11 cellular contexts compared by ENCODE assay signal in the genomic region with DNA sequence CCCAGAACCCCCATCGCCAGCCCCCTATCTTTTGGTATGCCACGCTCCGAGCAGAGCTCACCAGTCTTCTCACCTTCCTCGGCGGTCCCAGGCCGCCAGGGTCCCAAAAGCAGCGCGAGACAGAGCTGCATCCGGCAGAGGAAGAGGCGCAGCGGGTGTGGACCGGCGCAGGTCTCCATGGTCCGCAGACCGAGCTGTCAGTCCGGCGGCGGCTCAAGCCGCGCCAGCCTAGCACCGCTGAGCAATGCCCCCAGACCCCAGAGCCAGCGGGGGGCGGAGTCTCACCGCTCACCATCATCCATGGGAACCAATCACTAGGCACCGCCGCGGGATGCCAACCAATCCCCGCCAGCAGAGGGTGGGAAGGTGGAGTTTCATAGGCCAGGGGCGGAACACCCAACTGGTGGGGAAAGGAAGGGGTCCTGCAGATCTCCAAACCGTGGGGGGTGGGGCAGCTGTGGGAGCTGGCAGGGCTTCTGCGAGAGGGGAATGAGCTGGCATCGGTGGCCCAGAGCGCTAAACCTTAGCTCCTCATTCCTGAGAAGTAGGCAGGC. TPM values are rescaled to one million over a fixed set of nuclear protein-coding genes. Genes with fewer than 3 reads are reported as not detected.
DNase-seq lines count a peak whose midpoint lies in the region; ATAC-seq and TF ChIP-seq lines count a peak whose summit lies in the region.
"Had no signal": no experiment of that assay in that cellular context is flagged by ENCODE, and none has a peak within 500 bp of the region (broad histone marks: within the 10 kb centered on the region; RNA-seq: fewer than 3 reads in every experiment).

A gene (minus strand): TSS at position 233 of the 554 bp plus-strand sequence. CDS start 54 bp downstream, at position 179.

- H3K27ac Mint-ChIP-seq in activated T-helper 1 cell treated with anti-CD3 and anti-CD28 coated beads, Interleukin-12 subunit alpha, Interleukin-12 subunit beta, Interleukin-2, Interleukin-4 antibody, amounts not matched to agents 30 ng/mL and 10 ng/mL and 1 ng/mL, durations not matched to agents 14 hours and 24 hours and 36 hours: peak within 1 kb of the TSS; percentile 18
- H3K27ac Mint-ChIP-seq: activated CD4-positive, alpha-beta memory T cell treated with anti-CD3 and anti-CD28 coated beads, Interleukin-2, amount 10 ng/mL, durations not matched to agents 7 days and 5 days had no signal

- H3K4me3 Mint-ChIP-seq in activated T-helper 1 cell treated with anti-CD3 and anti-CD28 coated beads, Interleukin-12 subunit alpha, Interleukin-12 subunit beta, Interleukin-2, Interleukin-4 antibody, amounts not matched to agents 30 ng/mL and 10 ng/mL and 1 ng/mL, durations not matched to agents 14 hours and 24 hours and 36 hours: no peak within 1 kb of the TSS
- H3K4me3 Mint-ChIP-seq: activated CD4-positive, alpha-beta memory T cell treated with anti-CD3 and anti-CD28 coated beads, Interleukin-2, amount 10 ng/mL, durations not matched to agents 7 days and 5 days had no signal

- no peaks in the 10 kb centered on the region for H3K36me3 ChIP-seq in tibial nerve

- no peak for TF ChIP-seq EP300 in tibial nerve (IDR thresholded peaks at IDR 0.05)

- no peak for ATAC-seq in HG03097 (IDR thresholded peaks at IDR 0.05; ENCODE audit: low FRiP score, unreplicated experiment)
- no peak for ATAC-seq in HG02885 (IDR thresholded peaks at IDR 0.05; ENCODE audit: poor library complexity, unreplicated experiment)

- H3K4me1 ChIP-seq in tibial nerve: peaks cover 0 to 12% (median 2%) of the 10 kb centered on the region in 4 donors

- H3K4me1 Mint-ChIP-seq in activated T-helper 1 cell treated with anti-CD3 and anti-CD28 coated beads, Interleukin-12 subunit alpha, Interleukin-12 subunit beta, Interleukin-2, Interleukin-4 antibody, amounts not matched to agents 30 ng/mL and 10 ng/mL and 1 ng/mL, durations not matched to agents 14 hours and 24 hours and 36 hours (ENCODE audit: low read depth): peaks cover 12% of the 10 kb centered on the region

- no peak within 1 kb of the TSS for H3K4me3 ChIP-seq in tibial nerve

- no peak for TF ChIP-seq CTCF in tibial nerve (IDR thresholded peaks at IDR 0.05)

- H3K9me3 ChIP-seq in tibial nerve: peaks cover 0 to 12% (median 0%) of the 10 kb centered on the region in 4 donors

- H3K36me3 Mint-ChIP-seq in activated T-helper 1 cell treated with anti-CD3 and anti-CD28 coated beads, Interleukin-12 subunit alpha, Interleukin-12 subunit beta, Interleukin-2, Interleukin-4 antibody, amounts not matched to agents 30 ng/mL and 10 ng/mL and 1 ng/mL, durations not matched to agents 14 hours and 24 hours and 36 hours (ENCODE audit: low read depth): peaks cover 2% of the 10 kb centered on the region

- no peak within 1 kb of the TSS for H3K27ac ChIP-seq in tibial nerve

- peaks cover 0 to 95% of the 10 kb centered on the region in 2 donors for H3K27me3 ChIP-seq in tibial nerve

- 3% methylated on average over 18 to 26 of the region's 33 CpGs for whole genome bisulfite sequencing in tibial nerve, 2 donors

- intact Hi-C loops in activated T-helper 1 cell treated with anti-CD3 and anti-CD28 coated beads, Interleukin-12 subunit alpha, Interleukin-12 subunit beta, Interleukin-2, Interleukin-4 antibody, amounts not matched to agents 30 ng/mL and 10 ng/mL and 1 ng/mL, durations not matched to agents 14 hours and 24 hours and 36 hours (cut with micrococcal nuclease): no loop called here

- no peaks in the 10 kb centered on the region for H3K9me3 Mint-ChIP-seq in activated T-helper 1 cell treated with anti-CD3 and anti-CD28 coated beads, Interleukin-12 subunit alpha, Interleukin-12 subunit beta, Interleukin-2, Interleukin-4 antibody, amounts not matched to agents 30 ng/mL and 10 ng/mL and 1 ng/mL, durations not matched to agents 14 hours and 24 hours and 36 hours
- H3K9me3 Mint-ChIP-seq: activated CD4-positive, alpha-beta memory T cell treated with anti-CD3 and anti-CD28 coated beads, Interleukin-2, amount 10 ng/mL, durations not matched to agents 7 days and 5 days had no signal

- DNase-seq in DMS53 (lab: John Stamatoyannopoulos, UW) (peak; percentile 72), NCI-H187 treated with DMSO at 0.1 percent for 48 hours (lab: John Stamatoyannopoulos, UW) (peak; percentile 9), middle frontal gyrus (ENCODE audit: extremely low spot score, low spot score) (peak; percentile 47), RPMI8226 (no peak), tibial nerve (ENCODE audit: low spot score in 2 of 2) (no peak)
- DNase-seq in activated T-helper 1 cell treated with anti-CD3 and anti-CD28 coated beads, Interleukin-12 subunit alpha, Interleukin-12 subunit beta, Interleukin-2, Interleukin-4 antibody, amounts not matched to agents 30 ng/mL and 10 ng/mL and 1 ng/mL, durations not matched to agents 14 hours and 24 hours and 36 hours (ENCODE audit: low spot score): no peak
- DNase-seq: NCI-H2107 had no signal

- H3K27me3 Mint-ChIP-seq in activated T-helper 1 cell treated with anti-CD3 and anti-CD28 coated beads, Interleukin-12 subunit alpha, Interleukin-12 subunit beta, Interleukin-2, Interleukin-4 antibody, amounts not matched to agents 30 ng/mL and 10 ng/mL and 1 ng/mL, durations not matched to agents 14 hours and 24 hours and 36 hours (ENCODE audit: insufficient read depth): peaks cover 62% of the 10 kb centered on the region

- no peak for TF ChIP-seq POLR2A in tibial nerve (IDR thresholded peaks at IDR 0.05)

RNA-seq across cellular contexts. Expression of the gene that starts here (rescaled TPM):
- total RNA-seq in activated T-helper 1 cell treated with anti-CD3 and anti-CD28 coated beads, Interleukin-12 subunit alpha, Interleukin-12 subunit beta, Interleukin-2, Interleukin-4 antibody, amounts not matched to agents 30 ng/mL and 10 ng/mL and 1 ng/mL, durations not matched to agents 14 hours and 24 hours and 36 hours: 0.05 and 0.27 TPM in 2 replicates
- under 1 TPM in 3 of 4 donors, not detected in 1; under 0.01 to 0.30 (median 0.21) TPM for total RNA-seq in tibial nerve
- total RNA-seq: activated CD4-positive, alpha-beta memory T cell treated with anti-CD3 and anti-CD28 coated beads, Interleukin-2, amount 10 ng/mL, durations not matched to agents 7 days and 5 days; mononuclear cell had no signal

Comparison
In these comparisons a context has a peak if more than half of its experiments do, and no peak if none do; other contexts are left out.
1. DNase-seq: peak in DMS53 (single experiment), NCI-H187 treated with DMSO at 0.1 percent for 48 hours (single experiment) and middle frontal gyrus (single experiment); none in activated T-helper 1 cell treated with anti-CD3 and anti-CD28 coated beads, Interleukin-12 subunit alpha, Interleukin-12 subunit beta, Interleukin-2, Interleukin-4 antibody, amounts not matched to agents 30 ng/mL and 10 ng/mL and 1 ng/mL, durations not matched to agents 14 hours and 24 hours and 36 hours (single experiment), RPMI8226 (single experiment) and tibial nerve (0 of 2).